In genomic region chr7:157565981-157566630, GRCh38 we compare ENCODE assay signal across 22 cellular contexts.
"Had no signal": no experiment of that assay in that cellular context is flagged by ENCODE, and none has a peak within 500 bp of the region (broad histone marks: within the 10 kb centered on the region; RNA-seq: fewer than 3 reads in every experiment).

No MANE protein-coding gene starts in this region.

- H3K27ac ChIP-seq: adrenal gland, heart right ventricle, lower lobe of right lung, stomach, suprapubic skin, tibial nerve, WERI-Rb-1 had no signal

- FAIRE-seq: endometrium, TTC549 had no signal

- H3K9me3 ChIP-seq: adrenal gland, heart right ventricle, lower lobe of right lung, mucosa of descending colon, stomach, suprapubic skin, tibial nerve had no signal

- H3K4me3 ChIP-seq: adrenal gland, heart right ventricle, lower lobe of right lung, mucosa of descending colon, stomach, suprapubic skin, tibial nerve had no signal

- H3K4me1 ChIP-seq: adrenal gland had no signal

- ATAC-seq: heart right ventricle; left colon; lower lobe of right lung; mucosa of descending colon; stimulated activated effector memory CD8-positive, alpha-beta T cell treated with anti-CD3 and anti-CD28 coated beads, Interleukin-12 subunit alpha, Interleukin-12 subunit beta, amount 100 ng/mL, for 72 hours had no signal

- DNase-seq: activated CD4-positive, alpha-beta T cell treated with anti-CD3 and anti-CD28 coated beads, Interleukin-2, amount 10 ng/mL, durations not matched to agents 7 days and 5 days; activated CD4-positive, CD25-positive, alpha-beta regulatory T cell treated with anti-CD3 and anti-CD28 coated beads, Interleukin-2, amount 50 U/mL, for 72 hours; activated gamma-delta T cell treated with Interleukin-2 at 50 U/mL for 16 hours; activated T-cell treated with anti-CD3 and anti-CD28 coated beads, Interleukin-2, amount 50 U/mL, for 1 hour; adrenal gland; foreskin fibroblast; heart right ventricle; islet precursor cell; left colon; lower lobe of right lung; mesendoderm; mucosa of descending colon; naive B cell; stimulated activated CD4-positive, alpha-beta T cell treated with anti-CD3 and anti-CD28 coated beads, Interleukin-1b, Interleukin-23, amount 100 ng/mL, for 48 hours; stomach; T-helper 1 cell; WERI-Rb-1 had no signal

- H3K27me3 ChIP-seq: adrenal gland, stomach, suprapubic skin, tibial nerve had no signal

- H3K36me3 ChIP-seq: adrenal gland, heart right ventricle, lower lobe of right lung, suprapubic skin had no signal
